In the genomic region with DNA sequence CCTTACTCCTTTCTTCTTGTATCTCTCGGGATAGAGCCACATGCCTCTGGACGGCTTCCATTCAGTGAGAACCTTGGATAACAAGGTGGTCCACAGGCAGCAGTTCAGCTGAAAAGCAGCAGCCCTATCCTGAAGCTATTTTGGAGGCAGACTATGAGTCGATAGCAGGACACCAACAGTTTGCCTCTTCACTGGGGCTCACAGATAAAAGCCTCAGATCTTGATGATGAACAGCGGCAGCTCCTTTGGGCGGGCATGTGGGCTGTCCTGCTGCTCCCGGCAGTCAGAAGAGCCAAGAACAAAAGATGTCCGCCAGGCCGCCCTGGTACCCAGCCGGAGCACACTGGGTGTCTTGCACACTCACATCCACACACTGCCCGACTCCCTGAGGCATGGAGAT, we compare ENCODE assay signal across 14 cellular contexts.
DNase-seq lines count a peak whose midpoint lies in the region; ATAC-seq and TF ChIP-seq lines count a peak whose summit lies in the region.
"Had no signal": no experiment of that assay in that cellular context is flagged by ENCODE, and none has a peak within 500 bp of the region (broad histone marks: within the 10 kb centered on the region; RNA-seq: fewer than 3 reads in every experiment).

No MANE protein-coding gene starts in this region.

- H2BK5ac ChIP-seq in neuronal stem cell (ENCODE audit: low read length): no peak overlapping the region

- H3K27ac ChIP-seq in ACC112 (ENCODE audit: low read depth, low read length): peak overlapping the region; percentile 97
- H3K27ac ChIP-seq in PC-3 (ENCODE audit: low read length): peak overlapping the region; percentile 53
- H3K27ac ChIP-seq in ectodermal cell (ENCODE audit: insufficient read depth, low read depth, low read length, poor library complexity, severe bottlenecking): peak overlapping the region; percentile 50
- H3K27ac ChIP-seq in neuronal stem cell (replicated peaks; ENCODE audit: low read length): no peak overlapping the region

- no peaks in the 10 kb centered on the region for H3K9me2 ChIP-seq in PC-3 (replicated peaks; ENCODE audit: low read length)

- CTCF ChIA-PET in PC-3 (lab: Charles Lee): no interaction called here

- H2BK12ac ChIP-seq in neuronal stem cell (ENCODE audit: low read length): no peak overlapping the region

- H4K91ac ChIP-seq in neuronal stem cell (ENCODE audit: low read depth, low read length, poor library complexity): no peak overlapping the region

- H3K4me3 ChIP-seq in ACC112 (ENCODE audit: low read depth, low read length) (no peak overlapping the region), PC-3 (ENCODE audit: low read length) (no peak overlapping the region), ectodermal cell (ENCODE audit: insufficient read depth, low read depth, low read length) (no peak overlapping the region), neuronal stem cell (ENCODE audit: low read length in 2 of 2) (no peak overlapping the region), HAP-1 (no peak overlapping the region)

- H2BK120ac ChIP-seq in neuronal stem cell (ENCODE audit: low read depth, low read length): no peak overlapping the region

- in situ Hi-C loops in HAP-1 (cut with MboI; ENCODE audit: low sequenced_read_pairs): no loop called here

- H3K4me1 ChIP-seq in ACC112 (ENCODE audit: control insufficient read depth, insufficient read depth, low read length, unreplicated experiment): peaks cover 98% of the 10 kb centered on the region
- H3K4me1 ChIP-seq in PC-3 (ENCODE audit: insufficient read depth, low read length): peaks cover 86% of the 10 kb centered on the region
- H3K4me1 ChIP-seq in ectodermal cell (ENCODE audit: control insufficient read depth, insufficient read depth, low read length): peaks cover 28% of the 10 kb centered on the region
- peaks cover 32 to 72% of the 10 kb centered on the region in 2 donors for H3K4me1 ChIP-seq in neuronal stem cell (ENCODE audit: control insufficient read depth in 2 of 2, insufficient read depth in 1 of 2, low read depth in 1 of 2, low read length in 2 of 2)
- peaks cover 12% of the 10 kb centered on the region for H3K4me1 ChIP-seq in HAP-1

- intact Hi-C loops in PC-3 (cut with micrococcal nuclease): loop anchor here (5.0 kb wide), 1 partner anchor 273 kb away; no protein-coding TSS in a partner anchor

- no peaks in the 10 kb centered on the region for H3K79me1 ChIP-seq in neuronal stem cell (ENCODE audit: low read depth, low read length)

- H2AFZ ChIP-seq in ACC112 (ENCODE audit: low read length, unreplicated experiment): peak overlapping the region; percentile 46
- peak overlapping the region; percentile 31 for H2AFZ ChIP-seq in PC-3 (ENCODE audit: low read length)
- peak overlapping the region; percentile 32 for H2AFZ ChIP-seq in neuronal stem cell (ENCODE audit: low read length)

- H2AK5ac ChIP-seq in neuronal stem cell (ENCODE audit: low read depth, low read length): no peak overlapping the region

- no peak for DNase-seq in PC-3
- no peak for DNase-seq in neuronal stem cell (ENCODE audit: low spot score)
- no peak for DNase-seq in HAP-1 (ENCODE audit: low spot score in 2 of 2)
- no peak for DNase-seq in NAMALWA (ENCODE audit: low spot score)
- no peak for DNase-seq in NK-92 treated with Interleukin-12 subunit alpha and Interleukin-12 subunit beta, amount 100 ng/mL, for 24 hours (lab: John Stamatoyannopoulos, UW)
- DNase-seq: activated naive CD4-positive, alpha-beta T cell; DMS79; NCI-H1694 treated with DMSO at 0.1 percent for 48 hours; T1000 had no signal

- no peaks in the 10 kb centered on the region for H4K20me1 ChIP-seq in PC-3 (ENCODE audit: low read length)

- H3K79me2 ChIP-seq in ACC112 (ENCODE audit: control insufficient read depth, insufficient read depth, low read length, unreplicated experiment): no peaks in the 10 kb centered on the region
- no peaks in the 10 kb centered on the region for H3K79me2 ChIP-seq in PC-3 (ENCODE audit: low read length)

- H3K9ac ChIP-seq in PC-3 (ENCODE audit: low read length): no peak overlapping the region
- H3K9ac ChIP-seq in neuronal stem cell (ENCODE audit: low read depth, low read length, poor library complexity): no peak overlapping the region

- H3K27me3 ChIP-seq in ACC112 (ENCODE audit: insufficient read depth, low read length) (no peaks in the 10 kb centered on the region), PC-3 (ENCODE audit: low read length) (no peaks in the 10 kb centered on the region), ectodermal cell (ENCODE audit: control insufficient read depth, insufficient read depth, low read length, poor library complexity, severe bottlenecking) (no peaks in the 10 kb centered on the region), neuronal stem cell (ENCODE audit: control insufficient read depth in 3 of 3, insufficient read depth in 3 of 3, low read depth in 1 of 3, low read length in 3 of 3) (no peaks in the 10 kb centered on the region), HAP-1 (ENCODE audit: low read depth) (no peaks in the 10 kb centered on the region)

- no peaks in the 10 kb centered on the region for H3K9me3 ChIP-seq in PC-3 (ENCODE audit: low read length)
- H3K9me3 ChIP-seq in ectodermal cell (ENCODE audit: control insufficient read depth, low read length): no peaks in the 10 kb centered on the region
- H3K9me3 ChIP-seq in neuronal stem cell (replicated peaks in 1 of 2; ENCODE audit: control insufficient read depth in 2 of 2, insufficient read depth in 1 of 2, low read depth in 1 of 2, low read length in 2 of 2): no peaks in the 10 kb centered on the region
- H3K9me3 ChIP-seq in HAP-1: no peaks in the 10 kb centered on the region

- no peak overlapping the region for H3K14ac ChIP-seq in neuronal stem cell (ENCODE audit: low read length)

- H4K8ac ChIP-seq in neuronal stem cell (ENCODE audit: low read depth, low read length): peak overlapping the region; percentile 19

- no peak for TF ChIP-seq CTCF in PC-3 (conservative IDR thresholded peaks at IDR 0.05; ENCODE audit: low read depth, low read length)

- no peak overlapping the region for H3K18ac ChIP-seq in neuronal stem cell (ENCODE audit: low read length)

- no peak overlapping the region for H3K23ac ChIP-seq in neuronal stem cell (ENCODE audit: low read depth, low read length, poor library complexity)

- whole genome bisulfite sequencing in ectodermal cell, 2 experiments: 79% methylated on average over 10 of the region's 10 CpGs
- no CpG with 5 or more reads among the region's 10 CpGs for WGBS in neuronal stem cell (ENCODE audit: extremely low coverage in 2 of 2, insufficient read length in 2 of 2, insufficient replicate concordance in 1 of 2), 2 donors

- H3K36me3 ChIP-seq in ACC112 (ENCODE audit: insufficient read depth, low read length): no peaks in the 10 kb centered on the region
- no peaks in the 10 kb centered on the region for H3K36me3 ChIP-seq in PC-3 (ENCODE audit: low read depth, low read length)
- no peaks in the 10 kb centered on the region for H3K36me3 ChIP-seq in ectodermal cell (ENCODE audit: control insufficient read depth, insufficient read depth, low read length)
- H3K36me3 ChIP-seq in neuronal stem cell (replicated peaks in 1 of 2; ENCODE audit: control insufficient read depth in 2 of 2, insufficient read depth in 2 of 2, low read length in 2 of 2): no peaks in the 10 kb centered on the region
- no peaks in the 10 kb centered on the region for H3K36me3 ChIP-seq in HAP-1 (replicated peaks)

- no peak overlapping the region for H2BK15ac ChIP-seq in neuronal stem cell (ENCODE audit: low read length)

- peaks cover 4% of the 10 kb centered on the region for H3F3A ChIP-seq in PC-3 (ENCODE audit: low read length, unreplicated experiment)

- H3K4ac ChIP-seq in neuronal stem cell (ENCODE audit: low read length): no peak overlapping the region

- ATAC-seq in PC-3 (no peak), GM21526 (IDR thresholded peaks at IDR 0.05; ENCODE audit: low FRiP score, unreplicated experiment) (no peak)
- ATAC-seq: left lobe of liver, Right ventricle myocardium inferior had no signal

- POLR2A ChIA-PET in PC-3 (lab: Charles Lee; ENCODE audit: unreplicated experiment): interaction anchor here (0.7 kb wide), 1 partner anchor 36 kb away, joined by 4 read pairs; no protein-coding TSS in a partner anchor

- peak overlapping the region; percentile 42 for H3K4me2 ChIP-seq in PC-3 (ENCODE audit: low read length)
- H3K4me2 ChIP-seq in neuronal stem cell (ENCODE audit: insufficient read depth, low read length, poor library complexity, severe bottlenecking): no peak overlapping the region

- BruUV-seq in PC-3 (replicated peaks; lab: Mats Ljungman, UMichigan): TSS peak; percentile 24
